Comparison of ENCODE assay signal across 33 cellular contexts in genomic region chr21:34176442-34176841, GRCh38.
A peak's percentile ranks its signal among the peaks of the same experiment; 100 is the strongest.
DNase-seq lines count a peak whose midpoint lies in the region; ATAC-seq, FAIRE-seq and TF ChIP-seq lines count a peak whose summit lies in the region.
"Had no signal": no experiment of that assay in that cellular context is flagged by ENCODE, and none has a peak within 500 bp of the region (broad histone marks: within the 10 kb centered on the region; RNA-seq: fewer than 3 reads in every experiment).

No MANE protein-coding gene starts in this region.

- H3K4me1 ChIP-seq in IMR-90 (ENCODE audit: control insufficient read depth, insufficient read depth, low read length) (no peaks in the 10 kb centered on the region), K562 (replicated peaks in 1 of 2; ENCODE audit: control insufficient read depth in 2 of 2, insufficient read depth in 2 of 2, low read length in 2 of 2) (no peaks in the 10 kb centered on the region; a peak in 2 of 5 replicates), sigmoid colon (peaks cover 0 to 12% (median 3%) of the 10 kb centered on the region in 4 donors)
- H3K4me1 ChIP-seq: A549; BE2C; BLaER1; BLaER1 treated with 17β-estradiol and CSF1 and Interleukin-3, amounts not matched to agents 10 nM and 100 nM; Caco-2 had no signal

- H2BK5ac ChIP-seq in IMR-90 (ENCODE audit: low read depth, low read length, poor library complexity, severe bottlenecking): no peak overlapping the region

- H3K9me3 ChIP-seq in IMR-90 (ENCODE audit: control insufficient read depth, insufficient read depth, low read length) (peaks cover 4% of the 10 kb centered on the region), K562 (replicated peaks; ENCODE audit: control insufficient read depth, insufficient read depth, low read depth, low read length) (0 out of 2 replicates have a peak, but pooled peaks cover 2% of the 10 kb centered on the region), sigmoid colon (peaks cover 0 to 4% (median 0%) of the 10 kb centered on the region in 4 donors)
- H3K9me3 ChIP-seq: BE2C had no signal

- no peak overlapping the region for H2AFZ ChIP-seq in IMR-90 (replicated peaks; ENCODE audit: low read length, poor library complexity)
- no peak overlapping the region for H2AFZ ChIP-seq in K562 (ENCODE audit: low read depth, low read length)

- H2AK5ac ChIP-seq in IMR-90 (ENCODE audit: low read depth, low read length): no peak overlapping the region

- H3K14ac ChIP-seq in IMR-90 (replicated peaks; ENCODE audit: low read depth, low read length): no peak overlapping the region

- no peak overlapping the region for H3K18ac ChIP-seq in IMR-90 (ENCODE audit: low read depth, low read length)

- H2BK15ac ChIP-seq in IMR-90 (ENCODE audit: low read depth, low read length): no peak overlapping the region

- no CpG with 5 or more reads among the region's 1 CpG for WGBS in IMR-90 (ENCODE audit: extremely low coverage in 2 of 2, insufficient read length in 1 of 2), 2 experiments
- WGBS in K562 (ENCODE audit: insufficient coverage, low coverage, missing lambda C conversion rate): 10% methylated on average over 1 of the region's 1 CpG
- WGBS in sigmoid colon, 2 donors: 8 to 63% methylated on average over 1 of the region's 1 CpG

- TF ChIP-seq RAD21 in IMR-90 (IDR thresholded peaks at IDR 0.05; ENCODE audit: low read length) (no peak), K562 (CRISPR knock-in tag; conservative IDR thresholded peaks at IDR 0.05 in 1 of 2, IDR thresholded peaks at IDR 0.05 in 1 of 2) (no peak)

- intact Hi-C loops in IMR-90 (cut with micrococcal nuclease): no loop called here
- intact Hi-C loops in K562 (cut with micrococcal nuclease): no loop called here
- intact Hi-C loops in sigmoid colon (cut with DNase I): no loop called here

- in situ Hi-C loops in IMR-90 (cut with MboI; ENCODE audit: low sequenced_read_pairs) (no loop called here), K562 (cut with MboI) (no loop called here)

- H2BK120ac ChIP-seq in IMR-90 (ENCODE audit: low read depth, low read length): no peak overlapping the region

- no peak for FAIRE-seq in K562 (lab: Jason Lieb, UNC)
- FAIRE-seq: A204.1, A549, D721Med had no signal

- DNase-seq in IMR-90 (no peak), K562 (ENCODE audit: extremely low read depth in 1 of 4, low spot score in 3 of 4) (no peak), sigmoid colon (peak; percentile 18), NCI-H345 (lab: John Stamatoyannopoulos, UW) (no peak), cortex of kidney (lab: John Stamatoyannopoulos, UW) (no peak), foreskin fibroblast (no peak)
- DNase-seq: 8988T; ACHN; AML-193; BE2C; C1 segment of cervical spinal cord; Caco-2; Calu3; CD4-positive, alpha-beta memory T cell; CD4-positive, alpha-beta T cell; CD4-positive, CD25-positive, alpha-beta regulatory T cell; CD8-positive, alpha-beta memory T cell; CD8-positive, alpha-beta T cell; COR-L47; DMS 273 treated with DMSO at 0.1 percent for 48 hours; DMS153; DMS53; DMS79; DMS79 treated with DMSO at 0.1 percent for 48 hours; DND-41; EL had no signal

- H4K5ac ChIP-seq in IMR-90 (ENCODE audit: low read depth, low read length): no peak overlapping the region

- no peak for TF ChIP-seq CTCF in IMR-90 (conservative IDR thresholded peaks at IDR 0.05; ENCODE audit: low read depth, low read length)
- TF ChIP-seq CTCF in K562 (IDR thresholded peaks at IDR 0.05 in 2 of 3, conservative IDR thresholded peaks at IDR 0.05 in 1 of 3; ENCODE audit: insufficient read depth in 2 of 3, low read depth in 1 of 3, low read length in 3 of 3): no peak
- no peak for TF ChIP-seq CTCF in sigmoid colon (IDR thresholded peaks at IDR 0.05)
- no peak for TF ChIP-seq CTCF in foreskin fibroblast (IDR thresholded peaks at IDR 0.05; ENCODE audit: low read depth, low read length)

- no peak overlapping the region for H3K56ac ChIP-seq in IMR-90 (ENCODE audit: extremely low read depth, insufficient read depth, low read length)

- H2BK20ac ChIP-seq in IMR-90 (ENCODE audit: low read depth, low read length): no peak overlapping the region

- H4K20me1 ChIP-seq in IMR-90 (ENCODE audit: insufficient read depth, low read length) (no peaks in the 10 kb centered on the region), K562 (replicated peaks; ENCODE audit: control insufficient read depth, insufficient read depth, low read length) (no peaks in the 10 kb centered on the region)
- H4K20me1 ChIP-seq: BLaER1; BLaER1 treated with 17β-estradiol and CSF1 and Interleukin-3, amounts not matched to agents 10 nM and 100 nM had no signal

- H3K27ac ChIP-seq in IMR-90 (ENCODE audit: insufficient read depth, low read length): no peak overlapping the region
- H3K27ac ChIP-seq in K562 (ENCODE audit: extremely low read depth, low read depth, low read length): no peak overlapping the region
- H3K27ac ChIP-seq in sigmoid colon: no peak overlapping the region
- H3K27ac ChIP-seq: 22Rv1; A549; BLaER1; BLaER1 treated with 17β-estradiol and CSF1 and Interleukin-3, amounts not matched to agents 10 nM and 100 nM; C4-2B had no signal

- POLR2A ChIA-PET in IMR-90 (lab: Charles Lee; ENCODE audit: unreplicated experiment): no interaction called here
- POLR2A ChIA-PET in K562 (lab: Yijun Ruan, JAX): interaction anchor here (0.7 kb wide), 1 partner anchor 20 kb away, joined by 3 read pairs; no protein-coding TSS in a partner anchor

- TF ChIP-seq POLR2A in IMR-90 (IDR thresholded peaks at IDR 0.05; ENCODE audit: low read depth, low read length): no peak
- no peak for TF ChIP-seq POLR2A in K562 (conservative IDR thresholded peaks at IDR 0.05)
- TF ChIP-seq POLR2A in sigmoid colon (IDR thresholded peaks at IDR 0.05): no peak

- H3K36me3 ChIP-seq in IMR-90 (ENCODE audit: control insufficient read depth, insufficient read depth, low read length) (no peaks in the 10 kb centered on the region), K562 (ENCODE audit: control insufficient read depth, insufficient read depth, low read length) (no peaks in the 10 kb centered on the region), sigmoid colon (no peaks in the 10 kb centered on the region)
- H3K36me3 ChIP-seq: BE2C had no signal

- H3K4me2 ChIP-seq in IMR-90 (ENCODE audit: low read depth, low read length): no peak overlapping the region
- H3K4me2 ChIP-seq in K562 (ENCODE audit: insufficient read depth, low read length): no peak overlapping the region
- H3K4me2 ChIP-seq: A549; BLaER1; BLaER1 treated with 17β-estradiol and CSF1 and Interleukin-3, amounts not matched to agents 10 nM and 100 nM had no signal

- no peak overlapping the region for H4K8ac ChIP-seq in IMR-90 (ENCODE audit: low read depth in 2 of 2, low read length in 2 of 2)

- no peak for TF ChIP-seq EP300 in K562 (IDR thresholded peaks at IDR 0.05; ENCODE audit: low read length)
- TF ChIP-seq EP300 in sigmoid colon (IDR thresholded peaks at IDR 0.05): no peak

- H3K9ac ChIP-seq in IMR-90 (ENCODE audit: low read depth, low read length) (no peak overlapping the region), K562 (ENCODE audit: insufficient read depth in 1 of 2, low read depth in 2 of 2, low read length in 2 of 2) (no peak overlapping the region)
- H3K9ac ChIP-seq: BLaER1; BLaER1 treated with 17β-estradiol and CSF1 and Interleukin-3, amounts not matched to agents 10 nM and 100 nM had no signal

- no peak overlapping the region for H3K4ac ChIP-seq in IMR-90 (ENCODE audit: low read depth, low read length)

- H4K91ac ChIP-seq in IMR-90 (ENCODE audit: insufficient read depth, low read depth, low read length): no peak overlapping the region

- no peaks in the 10 kb centered on the region for H3K9me1 ChIP-seq in IMR-90 (ENCODE audit: insufficient read depth, low read length)
- H3K9me1 ChIP-seq in K562 (ENCODE audit: control insufficient read depth, insufficient read depth, low read length): no peaks in the 10 kb centered on the region

- dilution Hi-C loops in IMR-90 (cut with HindIII; ENCODE audit: low sequenced_read_pairs, unreplicated experiment): no loop called here

- ATAC-seq in IMR-90 (ENCODE audit: low read depth): no peak
- ATAC-seq in K562: no peak
- ATAC-seq: A549; CD8-positive, alpha-beta T cell had no signal

- H3K79me1 ChIP-seq in IMR-90 (ENCODE audit: low read depth in 1 of 2, low read length in 2 of 2): no peaks in the 10 kb centered on the region

- no peak overlapping the region for H2AK9ac ChIP-seq in IMR-90 (replicated peaks; ENCODE audit: low read depth, low read length, poor library complexity)

- H3K27me3 ChIP-seq in IMR-90 (ENCODE audit: control insufficient read depth, insufficient read depth, low read length): peaks cover 9% of the 10 kb centered on the region; the same call in 1 of the 2 replicates
- H3K27me3 ChIP-seq in K562 (ENCODE audit: control insufficient read depth in 2 of 2, insufficient read depth in 2 of 2, low read length in 2 of 2): 0 out of 5 replicates have a peak, but pooled peaks cover 0 to 2% of the 10 kb centered on the region in 2 experiments
- no peaks in the 10 kb centered on the region for H3K27me3 ChIP-seq in sigmoid colon
- H3K27me3 ChIP-seq: BE2C; BLaER1; BLaER1 treated with 17β-estradiol and CSF1 and Interleukin-3, amounts not matched to agents 10 nM and 100 nM had no signal

- no peak overlapping the region for H3K23ac ChIP-seq in IMR-90 (ENCODE audit: low read depth, low read length)

- BruUV-seq in IMR-90 (replicated peaks; lab: Mats Ljungman, UMichigan) (no TSS peak), K562 (replicated peaks; lab: Mats Ljungman, UMichigan) (no TSS peak)

- H3K79me2 ChIP-seq in K562 (ENCODE audit: control insufficient read depth, insufficient read depth, low read length): no peaks in the 10 kb centered on the region

- CTCF ChIA-PET in IMR-90 (lab: Yijun Ruan, JAX) (interaction anchor here (0.6 kb wide), 1 partner anchor 10 kb away, joined by 6 read pairs; no protein-coding TSS in a partner anchor), K562 (lab: Yijun Ruan, JAX; ENCODE audit: low intra/inter-chr PET ratio) (no interaction called here)

- H3K4me3 ChIP-seq in IMR-90 (ENCODE audit: insufficient read depth, low read depth, low read length): no peak overlapping the region
- no peak overlapping the region for H3K4me3 ChIP-seq in K562
- no peak overlapping the region for H3K4me3 ChIP-seq in sigmoid colon
- no peak overlapping the region for H3K4me3 ChIP-seq in foreskin fibroblast (ENCODE audit: low read depth in 1 of 2, low read length in 2 of 2)
- H3K4me3 ChIP-seq: A549; BLaER1; BLaER1 treated with 17β-estradiol and CSF1 and Interleukin-3, amounts not matched to agents 10 nM and 100 nM had no signal

TF ChIP-seq in IMR-90, 13 proteins besides CTCF, POLR2A, EP300 and RAD21 (continues in another document):
- TF ChIP-seq NFE2L2 (IDR thresholded peaks at IDR 0.05; ENCODE audit: low read depth, low read length): 0 out of 2 replicates have a peak, but pooled peaks have one; percentile 10

TF ChIP-seq in K562, 482 proteins besides CTCF, POLR2A, EP300 and RAD21:
- peak; percentile 81 for TF ChIP-seq MAFG (tag; conservative IDR thresholded peaks at IDR 0.05)
- TF ChIP-seq GABPB2 (CRISPR knock-in tag; conservative IDR thresholded peaks at IDR 0.05): no peak
- TF ChIP-seq ZNF316 (IDR thresholded peaks at IDR 0.05): peak; percentile 65
- TF ChIP-seq NFE2 (IDR thresholded peaks at IDR 0.05; ENCODE audit: low read depth): peak; percentile 67
- peak; percentile 63; the same call in 1 of the 2 replicates for TF ChIP-seq C11orf30 (IDR thresholded peaks at IDR 0.05; ENCODE audit: low read depth)
